21 cellular contexts compared by ENCODE assay signal in the genomic region with DNA sequence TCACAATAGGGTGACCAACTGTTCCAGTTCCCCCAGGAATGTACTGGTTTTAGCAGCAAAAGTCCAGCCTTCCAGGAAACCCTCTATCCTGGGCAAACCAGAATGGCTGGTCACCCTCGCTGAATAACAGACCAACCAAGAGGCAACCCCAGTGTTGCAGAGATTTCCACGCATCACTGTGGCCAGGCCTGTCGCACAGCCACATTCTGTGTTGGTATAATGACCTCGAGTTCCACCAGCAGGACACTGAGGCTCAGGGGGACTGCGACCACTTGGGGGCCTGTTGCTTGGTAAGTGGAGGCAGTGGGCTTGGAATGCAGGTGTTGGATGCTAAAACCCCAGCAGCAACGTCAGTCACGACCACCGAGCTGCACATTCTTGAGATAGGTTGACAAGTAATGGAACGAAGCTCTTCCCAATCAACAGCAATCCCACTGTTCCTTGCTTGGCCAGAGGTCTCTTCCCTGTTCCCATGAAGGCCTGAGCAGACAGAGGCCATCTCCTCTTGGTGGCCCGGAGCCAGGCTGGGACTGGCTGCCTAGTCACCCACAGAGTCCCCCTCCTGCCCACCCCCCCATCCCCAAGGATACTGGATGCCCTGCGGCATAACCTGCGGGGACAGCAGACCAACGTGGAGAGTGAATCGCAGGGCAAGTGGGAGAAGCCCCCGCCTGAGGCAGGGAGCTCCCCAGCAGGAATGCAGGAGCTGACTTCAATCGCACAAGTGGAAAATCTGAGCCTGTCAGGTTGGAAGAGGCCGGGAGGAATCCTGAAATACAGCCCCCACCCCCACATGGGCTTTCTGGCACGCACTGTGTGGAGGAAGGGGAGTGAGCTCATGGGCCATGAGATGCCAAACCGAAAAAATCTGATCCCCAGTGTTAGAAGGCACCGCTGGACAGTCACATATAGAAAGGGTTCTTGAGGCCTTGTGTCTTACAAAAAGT. TPM values are rescaled to one million over a fixed set of nuclear protein-coding genes. Genes with fewer than 3 reads are reported as not detected.
DNase-seq lines count a peak whose midpoint lies in the region; TF ChIP-seq lines count a peak whose summit lies in the region.
"Had no signal": no experiment of that assay in that cellular context is flagged by ENCODE, and none has a peak within 500 bp of the region (broad histone marks: within the 10 kb centered on the region; RNA-seq: fewer than 3 reads in every experiment).

No MANE protein-coding gene starts in this region.

- TF ChIP-seq POLR2A in sigmoid colon (IDR thresholded peaks at IDR 0.05) (no peak), tibial nerve (IDR thresholded peaks at IDR 0.05) (no peak)

- H3K4me3 ChIP-seq in HEK293 (ENCODE audit: low read depth, low read length) (no peak overlapping the region), iPS-15b (ENCODE audit: low read depth, low read length) (no peak overlapping the region), sigmoid colon (no peak overlapping the region), tibial nerve (no peak overlapping the region)
- H3K4me3 ChIP-seq: testis had no signal

- H3K9me3 ChIP-seq in HEK293 (ENCODE audit: control insufficient read depth, insufficient read depth, low read depth, low read length) (no peaks in the 10 kb centered on the region), iPS-15b (ENCODE audit: control insufficient read depth, insufficient read depth, low read length) (no peaks in the 10 kb centered on the region), sigmoid colon (no peaks in the 10 kb centered on the region), tibial nerve (no peaks in the 10 kb centered on the region)
- H3K9me3 ChIP-seq: testis had no signal

- H3K27ac ChIP-seq in HEK293 (ENCODE audit: extremely low read depth, low read depth, low read length) (no peak overlapping the region), sigmoid colon (peak overlapping the region in 1 of 4 donors; percentile 41), tibial nerve (no peak overlapping the region)
- H3K27ac ChIP-seq: testis had no signal

- 93% methylated on average over 20 of the region's 20 CpGs for WGBS in sigmoid colon, 2 donors
- 75 to 81% methylated on average over 19 to 20 of the region's 20 CpGs for WGBS in tibial nerve, 2 donors

- intact Hi-C loops in sigmoid colon (cut with DNase I) = no loop called here

- TF ChIP-seq EP300 in sigmoid colon (IDR thresholded peaks at IDR 0.05) (no peak), tibial nerve (IDR thresholded peaks at IDR 0.05) (no peak)

- CTCF ChIA-PET in HEK293 (lab: Yijun Ruan, JAX) = no interaction called here

- H3K27me3 ChIP-seq in iPS-15b (ENCODE audit: control insufficient read depth, insufficient read depth, low read length) = no peaks in the 10 kb centered on the region
- H3K27me3 ChIP-seq in sigmoid colon = no peaks in the 10 kb centered on the region
- no peaks in the 10 kb centered on the region for H3K27me3 ChIP-seq in tibial nerve
- H3K27me3 ChIP-seq: testis had no signal

- H3K36me3 ChIP-seq in HEK293 (ENCODE audit: control insufficient read depth in 2 of 2, insufficient read depth in 1 of 2, low read length in 2 of 2) (peaks cover 8 to 45% of the 10 kb centered on the region in 2 experiments; a peak in 2 of 3 replicates), iPS-15b (ENCODE audit: control insufficient read depth, insufficient read depth, low read length) (no peaks in the 10 kb centered on the region), sigmoid colon (peaks cover 0 to 24% (median 4%) of the 10 kb centered on the region in 4 donors), tibial nerve (peaks cover 0 to 43% (median 0%) of the 10 kb centered on the region in 3 donors)

- H3K9ac ChIP-seq in iPS-15b (ENCODE audit: low read depth, low read length) = peak overlapping the region; percentile 47

- POLR2A ChIA-PET in HEK293 (lab: Yijun Ruan, JAX) = no interaction called here

- peak; percentile 38 for DNase-seq in activated CD8-positive, alpha-beta memory T cell treated with anti-CD3 and anti-CD28 coated beads, Interleukin-2, amount 50 U/mL, for 48 hours
- peak; percentile 61 for DNase-seq in sigmoid colon
- DNase-seq in GM19240 (ENCODE audit: insufficient read length, low spot score) = no peak
- DNase-seq in tibial nerve (ENCODE audit: low spot score in 2 of 2) = no peak
- no peak for DNase-seq in NCI-H345 (lab: John Stamatoyannopoulos, UW)
- DNase-seq: activated B cell treated with CpG ODN at 0.5 μM for 24 hours; activated CD8-positive, alpha-beta T cell treated with anti-CD3 and anti-CD28 coated beads for 36 hours; activated naive CD4-positive, alpha-beta T cell treated with anti-CD3 and anti-CD28 coated beads, Interleukin-2, amount 50 U/mL, for 16 hours; activated T-cell treated with anti-CD3 and anti-CD28 coated beads, Interleukin-2, amount 50 U/mL, for 72 hours; CD4-positive, alpha-beta memory T cell; GF-D8; glutamatergic neuron; Kasumi-1; naive thymus-derived CD8-positive, alpha-beta T cell; NCI-H187; NCI-H69; posterior cingulate gyrus; T-helper 9 cell had no signal

- TF ChIP-seq CTCF in HEK293 (tag by site-specific recombination; IDR thresholded peaks at IDR 0.05) (no peak), sigmoid colon (IDR thresholded peaks at IDR 0.05) (no peak), tibial nerve (IDR thresholded peaks at IDR 0.05) (no peak)

- H3K4me1 ChIP-seq in HEK293 (ENCODE audit: control insufficient read depth, insufficient read depth, low read length) = no peaks in the 10 kb centered on the region
- H3K4me1 ChIP-seq in iPS-15b (ENCODE audit: control insufficient read depth, insufficient read depth, low read length) = no peaks in the 10 kb centered on the region
- peaks cover 0 to 31% (median 17%) of the 10 kb centered on the region in 4 donors for H3K4me1 ChIP-seq in sigmoid colon
- peaks cover 0 to 13% (median 5%) of the 10 kb centered on the region in 4 donors for H3K4me1 ChIP-seq in tibial nerve

TF ChIP-seq in HEK293, 187 proteins besides CTCF, POLR2A, EP300 and RAD21:
- TF ChIP-seq EGR2 (tag by site-specific recombination; IDR thresholded peaks at IDR 0.05; ENCODE audit: low read depth) = peak; percentile 9; the same call in 1 of the 2 replicates
- no peak for TF ChIP-seq ZNF670 (tag by site-specific recombination; IDR thresholded peaks at IDR 0.05; ENCODE audit: low read depth)

RNA-seq across cellular contexts. Expression of a gene that starts 43.4 kb away (rescaled TPM):
- total RNA-seq in sigmoid colon (10 to 100 TPM in 1 of 4 donors, 1 to 10 TPM in 3; 6.4 to 21.3 (median 7.5) TPM), tibial nerve (1 to 10 TPM; 3.9 to 8.2 (median 6.0) TPM)
- 1 to 10 TPM in 1 of 3 donors, under 1 TPM in 2; under 0.01 to 1.2 (median 0.85) TPM for polyA plus RNA-seq in sigmoid colon

Comparison
In these comparisons a context has a peak if more than half of its experiments do, and no peak if none do; other contexts are left out.
1. DNase-seq: peak in activated CD8-positive, alpha-beta memory T cell treated with anti-CD3 and anti-CD28 coated beads, Interleukin-2, amount 50 U/mL, for 48 hours (single experiment) and sigmoid colon (single experiment); none in GM19240 (single experiment), tibial nerve (0 of 2) and NCI-H345 (single experiment).